10 cellular contexts compared by ENCODE assay signal in genomic region chr9:34256104-34256503, GRCh38.
DNase-seq lines count a peak whose midpoint lies in the region; ATAC-seq and TF ChIP-seq lines count a peak whose summit lies in the region.
"Had no signal": no experiment of that assay in that cellular context is flagged by ENCODE, and none has a peak within 500 bp of the region (broad histone marks: within the 10 kb centered on the region; RNA-seq: fewer than 3 reads in every experiment).

No MANE protein-coding gene starts in this region.

- TF ChIP-seq CTCF in retinal pigment epithelial cell (conservative IDR thresholded peaks at IDR 0.05; ENCODE audit: low read depth, low read length) (peak; percentile 35), progenitor cell of endocrine pancreas (IDR thresholded peaks at IDR 0.05; ENCODE audit: unreplicated experiment) (no peak)

- H3K4me3 ChIP-seq in retinal pigment epithelial cell (ENCODE audit: low read length) = no peak overlapping the region
- H3K4me3 ChIP-seq: dorsolateral prefrontal cortex had no signal

- peaks cover 11% of the 10 kb centered on the region for H3K36me3 Mint-ChIP-seq in progenitor cell of endocrine pancreas (ENCODE audit: insufficient read depth)

- no peak overlapping the region for H3K27ac Mint-ChIP-seq in progenitor cell of endocrine pancreas

- H3K4me3 Mint-ChIP-seq in progenitor cell of endocrine pancreas (ENCODE audit: low read depth) = no peak overlapping the region
- H3K4me3 Mint-ChIP-seq: CD14-positive monocyte had no signal

- DNase-seq in NCI-H748 (lab: John Stamatoyannopoulos, UW; ENCODE audit: unreplicated experiment) = peak; percentile 17
- no peak for DNase-seq in NCI-H748 treated with DMSO at 0.1 percent for 48 hours (lab: John Stamatoyannopoulos, UW)
- peak; percentile 19 for DNase-seq in NCI-H69 (lab: John Stamatoyannopoulos, UW)
- no peak for DNase-seq in retinal pigment epithelial cell (ENCODE audit: low read depth)
- DNase-seq in progenitor cell of endocrine pancreas (ENCODE audit: low spot score, unreplicated experiment) = no peak

- ATAC-seq in esophagus mucosa (peak; percentile 3), HG03095 (IDR thresholded peaks at IDR 0.05; ENCODE audit: unreplicated experiment) (no peak), GM19023 (IDR thresholded peaks at IDR 0.05; ENCODE audit: unreplicated experiment) (no peak)

- no peaks in the 10 kb centered on the region for H3K9me3 Mint-ChIP-seq in progenitor cell of endocrine pancreas (ENCODE audit: low read depth)
- H3K9me3 Mint-ChIP-seq: CD14-positive monocyte had no signal

- H3K4me1 Mint-ChIP-seq in progenitor cell of endocrine pancreas (ENCODE audit: low read depth) = no peaks in the 10 kb centered on the region
- H3K4me1 Mint-ChIP-seq: CD14-positive monocyte had no signal

- no peaks in the 10 kb centered on the region for H3K27me3 Mint-ChIP-seq in progenitor cell of endocrine pancreas

Comparison
In these comparisons a context has a peak if more than half of its experiments do, and no peak if none do; other contexts are left out.
1. DNase-seq: peak in NCI-H748 (single experiment) and NCI-H69 (single experiment); none in NCI-H748 treated with DMSO at 0.1 percent for 48 hours (single experiment), retinal pigment epithelial cell (single experiment) and progenitor cell of endocrine pancreas (single experiment).